Comparison of ENCODE assay signal across 14 cellular contexts in the genomic region with DNA sequence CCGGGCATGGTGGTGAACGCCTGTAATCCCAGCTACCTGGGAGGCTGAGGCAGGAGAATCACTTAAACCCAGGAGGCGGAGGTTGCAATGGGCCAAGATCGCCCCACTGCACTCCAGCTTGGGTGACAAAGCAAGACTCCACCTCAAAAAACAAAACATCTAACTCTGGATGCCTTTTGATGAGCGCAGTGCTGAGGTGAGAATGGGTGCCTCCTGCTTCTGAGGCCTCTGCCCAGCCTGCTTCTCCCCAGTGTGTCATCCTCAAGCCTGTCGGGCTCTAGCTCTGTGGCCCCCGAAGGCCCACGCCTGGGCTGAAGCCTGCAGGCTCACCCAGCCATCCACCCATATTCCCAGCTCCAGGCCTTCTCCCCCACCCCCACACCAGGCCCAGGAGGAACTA. TPM values are rescaled to one million over a fixed set of nuclear protein-coding genes. Genes with fewer than 3 reads are reported as not detected.
DNase-seq lines count a peak whose midpoint lies in the region; ATAC-seq and TF ChIP-seq lines count a peak whose summit lies in the region.
"Had no signal": no experiment of that assay in that cellular context is flagged by ENCODE, and none has a peak within 500 bp of the region (broad histone marks: within the 10 kb centered on the region; RNA-seq: fewer than 3 reads in every experiment).

No MANE protein-coding gene starts in this region.

- peaks cover 0 to 5% (median 0%) of the 10 kb centered on the region in 5 experiments for H3K9me3 Mint-ChIP-seq in brain
- H3K9me3 Mint-ChIP-seq in naive thymus-derived CD8-positive, alpha-beta T cell = no peaks in the 10 kb centered on the region

- no peaks in the 10 kb centered on the region for H3K9me3 ChIP-seq in cardiac muscle cell (ENCODE audit: low read depth)
- H3K9me3 ChIP-seq: pancreas, thyroid gland had no signal

- intact Hi-C loops in Right ventricle myocardium superior (cut with DNase I) = no loop called here

- DNase-seq in cardiac muscle cell (ENCODE audit: low read depth in 1 of 2, low spot score in 1 of 2) (no peak), Right ventricle myocardium superior (no peak), iPS-NIHi11 (ENCODE audit: low spot score) (no peak)
- peak in 3 of 10 donors; percentile 11 to 37 (median 29) for DNase-seq in naive thymus-derived CD8-positive, alpha-beta T cell
- DNase-seq: activated T-cell treated with anti-CD3 and anti-CD28 coated beads, Interleukin-2, amount 50 U/mL, for 1 hour; AML-193; foreskin melanocyte; NCI-H2171 had no signal

- WGBS in urinary bladder = 93% methylated on average over 8 of the region's 8 CpGs

- H3K36me3 ChIP-seq in cardiac muscle cell = no peaks in the 10 kb centered on the region
- H3K36me3 ChIP-seq in urinary bladder (ENCODE audit: insufficient read depth) = no peaks in the 10 kb centered on the region
- H3K36me3 ChIP-seq: pancreas had no signal

- H3K4me3 Mint-ChIP-seq in brain = no peak overlapping the region
- H3K4me3 Mint-ChIP-seq in naive thymus-derived CD8-positive, alpha-beta T cell = peak overlapping the region in 8 of 10 donors; percentile 42 to 87 (median 72)

- TF ChIP-seq CTCF in cardiac muscle cell (IDR thresholded peaks at IDR 0.05; ENCODE audit: low read depth, low read length) = no peak
- no peak for TF ChIP-seq CTCF in brain (conservative IDR thresholded peaks at IDR 0.05)

- ATAC-seq in Right ventricle myocardium superior (ENCODE audit: poor library complexity) (no peak), GM18858 (IDR thresholded peaks at IDR 0.05; ENCODE audit: unreplicated experiment) (no peak), GM21723 (IDR thresholded peaks at IDR 0.05; ENCODE audit: unreplicated experiment) (no peak)
- peak; percentile 50 to 56 for ATAC-seq in naive thymus-derived CD8-positive, alpha-beta T cell

- H3K27me3 ChIP-seq in cardiac muscle cell = no peaks in the 10 kb centered on the region
- H3K27me3 ChIP-seq: pancreas, thyroid gland had no signal

- H3K27me3 Mint-ChIP-seq in brain = no peaks in the 10 kb centered on the region
- H3K27me3 Mint-ChIP-seq in naive thymus-derived CD8-positive, alpha-beta T cell = no peaks in the 10 kb centered on the region

- H3K27ac Mint-ChIP-seq in brain = peak overlapping the region; percentile 41 to 100 (median 96)
- peak overlapping the region; percentile 84 to 96 (median 94) for H3K27ac Mint-ChIP-seq in naive thymus-derived CD8-positive, alpha-beta T cell

- POLR2A ChIA-PET in naive thymus-derived CD8-positive, alpha-beta T cell (lab: Charles Lee) = interaction anchor here (0.5 to 5.3 kb wide), 9 partner anchors 9 to 314 kb away, joined by 3 to 60 read pairs (median 5); no protein-coding TSS in a partner anchor

- H3K4me1 ChIP-seq in cardiac muscle cell (ENCODE audit: low read depth) (peaks cover 84% of the 10 kb centered on the region), urinary bladder (ENCODE audit: insufficient read depth) (no peaks in the 10 kb centered on the region)
- H3K4me1 ChIP-seq: pancreas had no signal

- H3K36me3 Mint-ChIP-seq in brain = peaks cover 8% of the 10 kb centered on the region
- peaks cover 0 to 7% (median 1%) of the 10 kb centered on the region in 3 donors for H3K36me3 Mint-ChIP-seq in naive thymus-derived CD8-positive, alpha-beta T cell

- H3K4me1 Mint-ChIP-seq in brain = peaks cover 98% of the 10 kb centered on the region
- peaks cover 24 to 49% (median 40%) of the 10 kb centered on the region in 4 donors for H3K4me1 Mint-ChIP-seq in naive thymus-derived CD8-positive, alpha-beta T cell

- H3K27ac ChIP-seq in cardiac muscle cell = peak overlapping the region; percentile 78
- H3K27ac ChIP-seq in urinary bladder (ENCODE audit: low read depth) = peak overlapping the region; percentile 61
- H3K27ac ChIP-seq: pancreas had no signal

- H3K4me3 ChIP-seq in cardiac muscle cell (no peak overlapping the region), urinary bladder (ENCODE audit: low read depth, low read length) (no peak overlapping the region)
- H3K4me3 ChIP-seq: pancreas, thyroid gland had no signal

RNA-seq across cellular contexts. Expression of a gene that starts 10.5 kb away (rescaled TPM):
- 47.2 and 82.3 TPM in 2 replicates for total RNA-seq in cardiac muscle cell
- polyA plus RNA-seq in cardiac muscle cell = 12.4 and 22.7 TPM in 2 replicates
- total RNA-seq in Right ventricle myocardium superior = 74.1 TPM
- polyA plus RNA-seq in brain (ENCODE audit: insufficient read depth, low read depth, low replicate concordance) = 231 TPM
- total RNA-seq in naive thymus-derived CD8-positive, alpha-beta T cell = 10 to 100 TPM; 23.3 to 26.8 TPM
- under 1 TPM in 1 of 3 donors, not detected in 2; 0.28 TPM for polyA plus RNA-seq in naive thymus-derived CD8-positive, alpha-beta T cell
- 29.3 TPM for total RNA-seq in urinary bladder
- 82.0 TPM for polyA plus RNA-seq in urinary bladder

RNA-seq across cellular contexts. Expression of a gene that starts 50.0 kb away (rescaled TPM):
- total RNA-seq in cardiac muscle cell = not detected in 2 replicates
- polyA plus RNA-seq in cardiac muscle cell = 0.10 TPM in 1 of 2 replicates, not detected in the other
- total RNA-seq in Right ventricle myocardium superior = 1.6 TPM
- 6.7 TPM for polyA plus RNA-seq in brain (ENCODE audit: insufficient read depth, low read depth, low replicate concordance)
- under 1 TPM in 1 of 2 experiments, not detected in 1; 0.36 TPM for total RNA-seq in naive thymus-derived CD8-positive, alpha-beta T cell
- polyA plus RNA-seq in naive thymus-derived CD8-positive, alpha-beta T cell = not detected
- total RNA-seq in urinary bladder = 10.6 TPM
- 2.8 TPM for polyA plus RNA-seq in urinary bladder

Comparison
In these comparisons a context has a peak if more than half of its experiments do, and no peak if none do; other contexts are left out.
1. ATAC-seq: peak in naive thymus-derived CD8-positive, alpha-beta T cell (2 of 2); none in Right ventricle myocardium superior (single experiment), GM18858 (single experiment) and GM21723 (single experiment).
2. H3K4me3 Mint-ChIP-seq: peak in naive thymus-derived CD8-positive, alpha-beta T cell (8 of 10); none in brain (0 of 5).